10 cellular contexts compared by ENCODE assay signal in the genomic region with DNA sequence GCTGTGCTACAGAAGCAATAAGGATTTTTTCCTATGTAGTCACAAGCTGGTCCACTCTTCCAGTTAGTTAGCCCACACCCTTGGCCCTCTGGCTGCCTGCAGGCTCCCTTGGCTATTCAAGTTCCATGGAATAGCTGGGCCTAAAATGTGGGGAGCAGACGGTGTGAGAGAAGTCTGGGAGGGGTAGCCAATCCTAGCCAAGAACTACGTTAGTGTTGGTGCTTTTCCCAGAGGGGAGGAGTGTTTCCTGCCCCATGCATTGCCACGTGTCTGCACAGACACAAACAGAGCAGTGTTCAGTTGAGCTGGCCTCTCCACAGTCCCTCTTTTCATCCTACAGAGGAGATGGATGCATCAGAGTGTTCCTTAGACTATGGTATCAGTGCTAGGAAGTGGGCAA. TPM values are rescaled to one million over a fixed set of nuclear protein-coding genes. Genes with fewer than 3 reads are reported as not detected.
DNase-seq lines count a peak whose midpoint lies in the region; ATAC-seq and TF ChIP-seq lines count a peak whose summit lies in the region.
"Had no signal": no experiment of that assay in that cellular context is flagged by ENCODE, and none has a peak within 500 bp of the region (broad histone marks: within the 10 kb centered on the region; RNA-seq: fewer than 3 reads in every experiment).

No MANE protein-coding gene starts in this region.

- H3K9me3 Mint-ChIP-seq in HFFc6 = peaks cover 28% of the 10 kb centered on the region
- peaks cover 10% of the 10 kb centered on the region for H3K9me3 Mint-ChIP-seq in chondrocyte (ENCODE audit: low read depth)
- peaks cover 0 to 2% of the 10 kb centered on the region in 2 donors for H3K9me3 Mint-ChIP-seq in activated T-cell treated with anti-CD3 and anti-CD28 coated beads, Interleukin-2, amount 50 U/mL, for 72 hours

- H3K4me3 Mint-ChIP-seq in HFFc6 (no peak overlapping the region; the same call in 1 of the 2 replicates), chondrocyte (ENCODE audit: unreplicated experiment) (no peak overlapping the region)
- H3K4me3 Mint-ChIP-seq in activated T-cell treated with anti-CD3 and anti-CD28 coated beads, Interleukin-2, amount 50 U/mL, for 72 hours = no peak overlapping the region
- H3K4me3 Mint-ChIP-seq: stimulated activated effector memory CD8-positive, alpha-beta T cell treated with anti-CD3 and anti-CD28 coated beads, Interleukin-12 subunit alpha, Interleukin-12 subunit beta, amount 100 ng/mL, for 72 hours had no signal

- TF ChIP-seq CTCF in HFFc6 (IDR thresholded peaks at IDR 0.05) (no peak), chondrocyte (IDR thresholded peaks at IDR 0.05) (no peak)

- H3K27me3 Mint-ChIP-seq in HFFc6 (ENCODE audit: insufficient read depth) = peaks cover 3% of the 10 kb centered on the region
- H3K27me3 Mint-ChIP-seq in chondrocyte (ENCODE audit: low read depth) = no peaks in the 10 kb centered on the region
- peaks cover 6% of the 10 kb centered on the region for H3K27me3 Mint-ChIP-seq in activated T-cell treated with anti-CD3 and anti-CD28 coated beads, Interleukin-2, amount 50 U/mL, for 72 hours (ENCODE audit: low read depth)

- DNase-seq in HFFc6 = peak; percentile 49
- DNase-seq in chondrocyte (ENCODE audit: low spot score) = no peak
- peak; percentile 88 to 98 for DNase-seq in hippocampal formation (lab: John Stamatoyannopoulos, UW)
- peak in 48 of 49 donors; percentile 35 to 96 (median 84) for DNase-seq in substantia nigra (lab: John Stamatoyannopoulos, UW)
- no peak for DNase-seq in stimulated activated CD4-positive, alpha-beta T cell treated with anti-CD3 and anti-CD28 coated beads, Interleukin-4, amount 100 ng/mL, for 1 hour
- DNase-seq in activated T-cell treated with anti-CD3 and anti-CD28 coated beads, Interleukin-2, amount 50 U/mL, for 72 hours = no peak
- no peak for DNase-seq in stimulated activated naive CD8-positive, alpha-beta T cell treated with anti-CD3 and anti-CD28 coated beads, Interleukin-15, Interleukin-2, amounts not matched to agents 100 U/mL and 50 U/mL, for 24 hours
- DNase-seq: NCI-H1105 treated with DMSO at 0.1 percent for 48 hours had no signal

- H3K27ac ChIP-seq in substantia nigra (ENCODE audit: low read depth, low read length, poor library complexity, severe bottlenecking) = peak overlapping the region; percentile 99

- ATAC-seq in HG03442 (IDR thresholded peaks at IDR 0.05; ENCODE audit: unreplicated experiment) = no peak
- ATAC-seq in activated T-cell treated with anti-CD3 and anti-CD28 coated beads, Interleukin-2, amount 50 U/mL, for 72 hours (replicated peaks in 1 of 2) = no peak
- no peak for ATAC-seq in stimulated activated naive CD8-positive, alpha-beta T cell treated with anti-CD3 and anti-CD28 coated beads, Interleukin-15, Interleukin-2, amounts not matched to agents 100 U/mL and 50 U/mL, for 24 hours
- ATAC-seq: stimulated activated effector memory CD8-positive, alpha-beta T cell treated with anti-CD3 and anti-CD28 coated beads, Interleukin-12 subunit alpha, Interleukin-12 subunit beta, amount 100 ng/mL, for 72 hours had no signal

- H3K4me1 Mint-ChIP-seq in HFFc6 (ENCODE audit: low read depth) = peaks cover 74% of the 10 kb centered on the region
- H3K4me1 Mint-ChIP-seq in chondrocyte (ENCODE audit: low read depth) = peaks cover 76% of the 10 kb centered on the region
- H3K4me1 Mint-ChIP-seq in activated T-cell treated with anti-CD3 and anti-CD28 coated beads, Interleukin-2, amount 50 U/mL, for 72 hours (ENCODE audit: low read depth) = no peaks in the 10 kb centered on the region
- H3K4me1 Mint-ChIP-seq: stimulated activated effector memory CD8-positive, alpha-beta T cell treated with anti-CD3 and anti-CD28 coated beads, Interleukin-12 subunit alpha, Interleukin-12 subunit beta, amount 100 ng/mL, for 72 hours had no signal

- H3K27ac Mint-ChIP-seq in HFFc6 (peak overlapping the region; percentile 74), chondrocyte (ENCODE audit: unreplicated experiment) (peak overlapping the region; percentile 92)
- no peak overlapping the region for H3K27ac Mint-ChIP-seq in activated T-cell treated with anti-CD3 and anti-CD28 coated beads, Interleukin-2, amount 50 U/mL, for 72 hours
- H3K27ac Mint-ChIP-seq: stimulated activated effector memory CD8-positive, alpha-beta T cell treated with anti-CD3 and anti-CD28 coated beads, Interleukin-12 subunit alpha, Interleukin-12 subunit beta, amount 100 ng/mL, for 72 hours had no signal

- H3K36me3 Mint-ChIP-seq in HFFc6 (ENCODE audit: low read depth) (peaks cover 33% of the 10 kb centered on the region), chondrocyte (ENCODE audit: low read depth) (peaks cover 15% of the 10 kb centered on the region)
- H3K36me3 Mint-ChIP-seq in activated T-cell treated with anti-CD3 and anti-CD28 coated beads, Interleukin-2, amount 50 U/mL, for 72 hours (ENCODE audit: insufficient read depth in 2 of 2) = peaks cover 0 to 2% of the 10 kb centered on the region in 2 donors
- H3K36me3 Mint-ChIP-seq: stimulated activated effector memory CD8-positive, alpha-beta T cell treated with anti-CD3 and anti-CD28 coated beads, Interleukin-12 subunit alpha, Interleukin-12 subunit beta, amount 100 ng/mL, for 72 hours had no signal

RNA-seq across cellular contexts. Expression of gene IPO9, which starts 59.0 kb away (rescaled TPM):
- 10 to 100 TPM; 54.1 to 77.8 (median 63.6) TPM for total RNA-seq in HFFc6 (2021; fragmentation: NEBNext Ultra II Directional; extraction: Animal tissue kit (Norgen Biotek cat#: 25700))
- 47.1 to 69.5 TPM (median 48.2 TPM) in 3 replicates for total RNA-seq in chondrocyte
- total RNA-seq in activated T-cell treated with anti-CD3 and anti-CD28 coated beads, Interleukin-2, amount 50 U/mL, for 72 hours = 10 to 100 TPM; 47.8 to 49.8 TPM

Comparison
In these comparisons a context has a peak if more than half of its experiments do, and no peak if none do; other contexts are left out.
1. DNase-seq: peak in HFFc6 (single experiment), hippocampal formation (2 of 2) and substantia nigra (48 of 49); none in chondrocyte (single experiment), stimulated activated CD4-positive, alpha-beta T cell treated with anti-CD3 and anti-CD28 coated beads, Interleukin-4, amount 100 ng/mL, for 1 hour (single experiment), activated T-cell treated with anti-CD3 and anti-CD28 coated beads, Interleukin-2, amount 50 U/mL, for 72 hours (0 of 2) and stimulated activated naive CD8-positive, alpha-beta T cell treated with anti-CD3 and anti-CD28 coated beads, Interleukin-15, Interleukin-2, amounts not matched to agents 100 U/mL and 50 U/mL, for 24 hours (single experiment).